In the genomic region with DNA sequence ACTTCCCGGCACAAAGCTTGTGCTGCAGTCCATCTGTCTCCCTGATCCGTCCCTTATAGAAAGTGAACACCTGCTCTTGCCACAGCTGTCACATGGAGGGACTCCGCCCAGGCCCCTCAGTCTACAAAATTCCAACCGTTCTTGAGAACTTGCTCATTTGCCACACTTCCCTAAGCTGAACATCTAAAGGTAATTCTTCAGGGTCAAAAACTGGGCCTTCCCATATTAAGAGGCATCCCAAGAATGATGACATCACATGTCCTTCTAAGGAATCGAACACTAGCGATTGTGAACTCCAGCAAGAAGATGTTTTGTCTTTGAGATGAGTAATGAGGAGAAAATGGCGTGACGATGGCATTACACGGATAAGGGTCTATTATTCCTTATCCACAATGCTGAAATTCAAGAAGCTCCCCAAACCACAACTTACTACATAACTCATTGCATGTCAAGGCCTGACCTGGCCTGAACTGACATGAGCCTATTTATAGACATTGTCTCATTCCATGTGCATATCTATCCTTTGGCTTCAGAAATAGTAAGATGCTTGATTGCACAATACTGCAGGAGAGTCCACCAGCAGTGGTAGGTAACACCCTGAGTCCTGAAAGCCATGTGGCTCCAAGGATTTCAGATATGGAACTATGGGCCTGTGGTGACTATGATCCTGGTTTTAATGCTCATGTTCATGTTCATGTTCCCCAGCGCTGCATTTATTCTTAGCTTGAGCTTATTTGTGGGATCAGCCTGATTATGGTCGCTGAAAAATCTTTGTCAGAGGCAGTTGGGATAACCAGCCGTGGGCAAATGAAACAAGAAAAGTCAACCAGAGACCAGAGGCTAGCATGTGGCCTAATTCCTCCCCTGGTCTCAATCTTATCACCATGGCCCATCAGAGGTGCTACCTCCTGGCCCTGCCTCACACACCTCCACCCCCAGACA, we compare ENCODE assay signal across 13 cellular contexts.
DNase-seq lines count a peak whose midpoint lies in the region; ATAC-seq and TF ChIP-seq lines count a peak whose summit lies in the region.
"Had no signal": no experiment of that assay in that cellular context is flagged by ENCODE, and none has a peak within 500 bp of the region (broad histone marks: within the 10 kb centered on the region; RNA-seq: fewer than 3 reads in every experiment).

No MANE protein-coding gene starts in this region.

- no peak overlapping the region for H3K27ac ChIP-seq in dorsolateral prefrontal cortex
- H3K27ac ChIP-seq: KMS-11, vagina had no signal

- no peaks in the 10 kb centered on the region for H3K27me3 ChIP-seq in dorsolateral prefrontal cortex
- H3K27me3 ChIP-seq: vagina had no signal

- ATAC-seq in HG03045 (IDR thresholded peaks at IDR 0.05; ENCODE audit: unreplicated experiment): no peak
- ATAC-seq in HG03432 (IDR thresholded peaks at IDR 0.05; ENCODE audit: unreplicated experiment): no peak

- DNase-seq in CD1c-positive myeloid dendritic cell (ENCODE audit: extremely low spot score) (peak; percentile 91), NCI-H1694 (lab: John Stamatoyannopoulos, UW) (peak; percentile 58), amniotic stem cell (lab: John Stamatoyannopoulos, UW) (peak; percentile 5), iris pigment epithelial cell (ENCODE audit: low read depth) (peak; percentile 97), dorsolateral prefrontal cortex (no peak), NCI-H526 (lab: John Stamatoyannopoulos, UW) (no peak)
- DNase-seq: kidney; stimulated activated CD4-positive, alpha-beta T cell treated with anti-CD3 and anti-CD28 coated beads, Interleukin-2, amount 100 ng/mL, for 24 hours; T-helper 9 cell had no signal

- intact Hi-C loops in dorsolateral prefrontal cortex (cut with DNase I): no loop called here

- TF ChIP-seq CTCF in dorsolateral prefrontal cortex (IDR thresholded peaks at IDR 0.05 in 54 of 56, conservative IDR thresholded peaks at IDR 0.05 in 2 of 56; ENCODE audit: low read depth in 1 of 56, partially characterized antibody in 56 of 56): no peak

- H3K4me3 ChIP-seq in dorsolateral prefrontal cortex: no peak overlapping the region
- H3K4me3 ChIP-seq: vagina had no signal

Comparison
In these comparisons a context has a peak if more than half of its experiments do, and no peak if none do; other contexts are left out.
1. DNase-seq: peak in CD1c-positive myeloid dendritic cell (single experiment), NCI-H1694 (single experiment), amniotic stem cell (single experiment) and iris pigment epithelial cell (single experiment); none in dorsolateral prefrontal cortex (0 of 10) and NCI-H526 (0 of 2).